Comparison of ENCODE assay signal across 24 cellular contexts in genomic region chr19:10521461-10522216, GRCh38. TPM values are rescaled to one million over a fixed set of nuclear protein-coding genes. Genes with fewer than 3 reads are reported as not detected.
A peak's percentile ranks its signal among the peaks of the same experiment; 100 is the strongest.
DNase-seq lines count a peak whose midpoint lies in the region; ATAC-seq and TF ChIP-seq lines count a peak whose summit lies in the region.
"Had no signal": no experiment of that assay in that cellular context is flagged by ENCODE, and none has a peak within 500 bp of the region (broad histone marks: within the 10 kb centered on the region; RNA-seq: fewer than 3 reads in every experiment).

No MANE protein-coding gene starts in this region.

- H3K4me3 ChIP-seq in Karpas-422 (ENCODE audit: low read length) (no peak overlapping the region), endodermal cell (ENCODE audit: low read length) (no peak overlapping the region)
- H3K4me3 ChIP-seq: GM23248, HAP-1, Peyer's patch, SJSA1 had no signal

- H3K79me2 ChIP-seq in Karpas-422 (ENCODE audit: low read length) = no peaks in the 10 kb centered on the region

- peaks cover 35% of the 10 kb centered on the region for H3K27me3 Mint-ChIP-seq in endodermal cell (ENCODE audit: insufficient read depth)
- no peaks in the 10 kb centered on the region for H3K27me3 Mint-ChIP-seq in natural killer cell treated with Interleukin-12 subunit alpha and Interleukin-12 subunit beta and Interleukin-15 and Interleukin-18, amount 100 ng/mL, for 72 hours

- no peak overlapping the region for H3K4me3 Mint-ChIP-seq in endodermal cell
- peak overlapping the region; percentile 57 for H3K4me3 Mint-ChIP-seq in natural killer cell treated with Interleukin-12 subunit alpha and Interleukin-12 subunit beta and Interleukin-15 and Interleukin-18, amount 100 ng/mL, for 72 hours

- no peak overlapping the region for H3K27ac Mint-ChIP-seq in endodermal cell
- peak overlapping the region; percentile 73 to 90 for H3K27ac Mint-ChIP-seq in natural killer cell treated with Interleukin-12 subunit alpha and Interleukin-12 subunit beta and Interleukin-15 and Interleukin-18, amount 100 ng/mL, for 72 hours

- H3K9ac ChIP-seq in Karpas-422 (ENCODE audit: low read length) (no peak overlapping the region), endodermal cell (ENCODE audit: extremely low read depth, low read length, poor library complexity, severe bottlenecking) (no peak overlapping the region)
- H3K9ac ChIP-seq: GM23248 had no signal

- peaks cover 11% of the 10 kb centered on the region for H3K4me1 Mint-ChIP-seq in endodermal cell
- peaks cover 32 to 47% of the 10 kb centered on the region in 2 donors for H3K4me1 Mint-ChIP-seq in natural killer cell treated with Interleukin-12 subunit alpha and Interleukin-12 subunit beta and Interleukin-15 and Interleukin-18, amount 100 ng/mL, for 72 hours (ENCODE audit: low read depth in 2 of 2)

- H3K36me3 Mint-ChIP-seq in endodermal cell (ENCODE audit: low read depth) = no peaks in the 10 kb centered on the region
- no peaks in the 10 kb centered on the region for H3K36me3 Mint-ChIP-seq in natural killer cell treated with Interleukin-12 subunit alpha and Interleukin-12 subunit beta and Interleukin-15 and Interleukin-18, amount 100 ng/mL, for 72 hours

- no peak overlapping the region for H3K4me2 ChIP-seq in Karpas-422 (ENCODE audit: low read depth, low read length, poor library complexity, severe bottlenecking)

- no peaks in the 10 kb centered on the region for H3K9me3 ChIP-seq in Karpas-422 (ENCODE audit: low read length)
- no peaks in the 10 kb centered on the region for H3K9me3 ChIP-seq in endodermal cell (ENCODE audit: control insufficient read depth, low read length)
- H3K9me3 ChIP-seq: HAP-1, Peyer's patch, SJSA1 had no signal

- TF ChIP-seq CTCF in endodermal cell (conservative IDR thresholded peaks at IDR 0.05) = no peak

- no peaks in the 10 kb centered on the region for H3K9me3 Mint-ChIP-seq in endodermal cell
- no peaks in the 10 kb centered on the region for H3K9me3 Mint-ChIP-seq in natural killer cell treated with Interleukin-12 subunit alpha and Interleukin-12 subunit beta and Interleukin-15 and Interleukin-18, amount 100 ng/mL, for 72 hours

- no peak for ATAC-seq in natural killer cell treated with Interleukin-12 subunit alpha and Interleukin-12 subunit beta and Interleukin-15 and Interleukin-18, amount 100 ng/mL, for 72 hours
- ATAC-seq in GM19467 (IDR thresholded peaks at IDR 0.05; ENCODE audit: unreplicated experiment) (no peak), GM21737 (IDR thresholded peaks at IDR 0.05; ENCODE audit: unreplicated experiment) (no peak)

- H3K27me3 ChIP-seq in Karpas-422 (ENCODE audit: low read length) = no peaks in the 10 kb centered on the region
- H3K27me3 ChIP-seq in endodermal cell (ENCODE audit: control insufficient read depth, insufficient read depth, low read length, poor library complexity, severe bottlenecking) = peaks cover 30% of the 10 kb centered on the region

- H4K20me1 ChIP-seq in Karpas-422 (ENCODE audit: insufficient read depth, low read depth, low read length) = no peaks in the 10 kb centered on the region

- 86 to 91% methylated on average over 13 to 14 of the region's 14 CpGs for WGBS in endodermal cell (ENCODE audit: insufficient coverage in 1 of 2, insufficient read length in 1 of 2), 2 experiments

- H3K4me1 ChIP-seq in Karpas-422 (ENCODE audit: low read length) (no peaks in the 10 kb centered on the region), endodermal cell (ENCODE audit: control insufficient read depth, insufficient read depth, low read length) (no peaks in the 10 kb centered on the region)

- H3K9me2 ChIP-seq in Karpas-422 (replicated peaks; ENCODE audit: insufficient read depth, low read length) = no peaks in the 10 kb centered on the region

- H3K36me3 ChIP-seq in Karpas-422 (ENCODE audit: insufficient read depth, low read length) (no peaks in the 10 kb centered on the region), endodermal cell (ENCODE audit: control insufficient read depth, insufficient read depth, low read length) (no peaks in the 10 kb centered on the region)
- H3K36me3 ChIP-seq: HAP-1, Peyer's patch, SJSA1 had no signal

- DNase-seq in AG08395 (ENCODE audit: low spot score) (peak; percentile 0), Karpas-422 (peak; percentile 34), endodermal cell (peak; percentile 65), D341Med (ENCODE audit: low spot score) (no peak), hypothalamus (lab: John Stamatoyannopoulos, UW) (no peak)
- no peak for DNase-seq in natural killer cell treated with Interleukin-12 subunit alpha and Interleukin-12 subunit beta and Interleukin-15 and Interleukin-18, amount 100 ng/mL, for 72 hours (ENCODE audit: low spot score)
- DNase-seq: 8988T, AML-193, C1 segment of cervical spinal cord, DMS79, GM23248, KBM-7, NCI-H1092, NCI-H1436 treated with DMSO at 0.1 percent for 48 hours, NCI-H2029 treated with DMSO at 0.1 percent for 48 hours, NCI-H226, NCI-H524, NCI-H82, Peyer's patch had no signal

- H3K27ac ChIP-seq in Karpas-422 (ENCODE audit: low read length) = no peak overlapping the region
- H3K27ac ChIP-seq in endodermal cell (ENCODE audit: low read depth, low read length) = no peak overlapping the region
- H3K27ac ChIP-seq: GM23248, Peyer's patch, SJSA1 had no signal

- no peak overlapping the region for H2AFZ ChIP-seq in Karpas-422 (ENCODE audit: low read length)
- H2AFZ ChIP-seq: GM23248 had no signal

RNA-seq across cellular contexts. Expression of gene S1PR5, which starts 4.4 kb away (rescaled TPM):
- total RNA-seq in Karpas-422 (2014; rRNA removed; shearing (Covaris generic); ENCODE audit: low replicate concordance) = not detected in 2 replicates
- total RNA-seq in endodermal cell = 1 to 10 TPM; 1.2 to 5.1 TPM
- 1.6 TPM for polyA plus RNA-seq in endodermal cell (2013, experiment 1 of 2)
- 1.6 TPM for polyA plus RNA-seq in endodermal cell (2013, experiment 2 of 2)
- 10 to 100 TPM in 1 of 2 donors, 1 to 10 TPM in 1; 5.1 to 16.3 TPM for total RNA-seq in natural killer cell treated with Interleukin-12 subunit alpha and Interleukin-12 subunit beta and Interleukin-15 and Interleukin-18, amount 100 ng/mL, for 72 hours
- total RNA-seq: OCI-LY7, Peyer's patch had no signal

RNA-seq across cellular contexts. Expression of gene KEAP1, which starts 18.5 kb away (rescaled TPM):
- 25.0 and 53.9 TPM in 2 replicates for total RNA-seq in Karpas-422 (2014; rRNA removed; shearing (Covaris generic); ENCODE audit: low replicate concordance)
- total RNA-seq in endodermal cell = 10 to 100 TPM; 53.3 to 59.5 TPM
- 32.7 TPM for polyA plus RNA-seq in endodermal cell (2013, experiment 1 of 2)
- polyA plus RNA-seq in endodermal cell (2013, experiment 2 of 2) = 27.5 TPM
- 100 to 1,000 TPM in 1 of 2 donors, 10 to 100 TPM in 1; 94.0 to 118 TPM for total RNA-seq in natural killer cell treated with Interleukin-12 subunit alpha and Interleukin-12 subunit beta and Interleukin-15 and Interleukin-18, amount 100 ng/mL, for 72 hours

RNA-seq across cellular contexts. Expression of gene ATG4D, which starts 22.1 kb away (rescaled TPM):
- total RNA-seq in Karpas-422 (2014; rRNA removed; shearing (Covaris generic); ENCODE audit: low replicate concordance) = 7.0 and 15.2 TPM in 2 replicates
- 10 to 100 TPM; 37.9 to 44.8 TPM for total RNA-seq in endodermal cell
- polyA plus RNA-seq in endodermal cell (2013, experiment 1 of 2) = 30.8 TPM
- polyA plus RNA-seq in endodermal cell (2013, experiment 2 of 2) = 29.5 TPM
- total RNA-seq in natural killer cell treated with Interleukin-12 subunit alpha and Interleukin-12 subunit beta and Interleukin-15 and Interleukin-18, amount 100 ng/mL, for 72 hours = 10 to 100 TPM; 67.4 to 71.0 TPM

RNA-seq across cellular contexts. Expression of gene KRI1, which starts 44.2 kb away (rescaled TPM):
- 30.0 and 41.7 TPM in 2 replicates for total RNA-seq in Karpas-422 (2014; rRNA removed; shearing (Covaris generic); ENCODE audit: low replicate concordance)
- total RNA-seq in endodermal cell = 10 to 100 TPM; 45.2 to 47.7 TPM
- 29.4 TPM for polyA plus RNA-seq in endodermal cell (2013, experiment 1 of 2)
- polyA plus RNA-seq in endodermal cell (2013, experiment 2 of 2) = 27.3 TPM
- total RNA-seq in natural killer cell treated with Interleukin-12 subunit alpha and Interleukin-12 subunit beta and Interleukin-15 and Interleukin-18, amount 100 ng/mL, for 72 hours = 10 to 100 TPM; 50.9 to 89.6 TPM

RNA-seq across cellular contexts. Expression of gene CDKN2D, which starts 47.1 kb away (rescaled TPM):
- total RNA-seq in Karpas-422 (2014; rRNA removed; shearing (Covaris generic); ENCODE audit: low replicate concordance) = 2.3 and 3.7 TPM in 2 replicates
- 1 to 10 TPM; 3.5 to 4.6 TPM for total RNA-seq in endodermal cell
- 20.0 TPM for polyA plus RNA-seq in endodermal cell (2013, experiment 1 of 2)
- polyA plus RNA-seq in endodermal cell (2013, experiment 2 of 2) = 18.2 TPM
- 10 to 100 TPM; 28.0 to 33.9 TPM for total RNA-seq in natural killer cell treated with Interleukin-12 subunit alpha and Interleukin-12 subunit beta and Interleukin-15 and Interleukin-18, amount 100 ng/mL, for 72 hours

Comparison
In these comparisons a context has a peak if more than half of its experiments do, and no peak if none do; other contexts are left out.
1. DNase-seq: peak in AG08395 (single experiment), Karpas-422 (single experiment) and endodermal cell (single experiment); none in natural killer cell treated with Interleukin-12 subunit alpha and Interleukin-12 subunit beta and Interleukin-15 and Interleukin-18, amount 100 ng/mL, for 72 hours (single experiment), D341Med (single experiment) and hypothalamus (0 of 51).